Comparison of ENCODE assay signal across 21 cellular contexts in the genomic region with DNA sequence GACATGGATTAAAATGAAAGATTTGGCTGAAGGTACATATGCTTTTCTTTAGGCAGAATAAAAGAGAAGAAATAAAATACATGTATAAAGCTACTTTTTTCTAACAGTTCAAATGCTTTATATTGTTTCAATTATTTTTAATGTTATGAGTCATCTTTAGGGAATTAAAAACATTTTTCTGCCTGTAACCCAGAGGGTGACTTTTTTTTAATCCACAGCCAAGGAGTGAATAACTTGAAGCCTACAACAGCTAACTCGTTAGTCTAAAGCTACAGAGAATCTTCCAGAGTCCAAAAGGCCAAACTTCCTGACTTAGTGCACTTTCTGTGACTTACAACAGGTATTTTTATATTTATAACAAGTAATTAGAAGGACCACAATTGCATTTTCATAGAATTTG.
A peak's percentile ranks its signal among the peaks of the same experiment; 100 is the strongest.
DNase-seq lines count a peak whose midpoint lies in the region; ATAC-seq and TF ChIP-seq lines count a peak whose summit lies in the region.
"Had no signal": no experiment of that assay in that cellular context is flagged by ENCODE, and none has a peak within 500 bp of the region (broad histone marks: within the 10 kb centered on the region; RNA-seq: fewer than 3 reads in every experiment).

No MANE protein-coding gene starts in this region.

- H3K27ac ChIP-seq in upper lobe of left lung, result no peak overlapping the region
- H3K27ac ChIP-seq: body of pancreas, gastroesophageal sphincter, right atrium auricular region, SJCRH30, thyroid gland, VCaP had no signal

- ATAC-seq in GM21619 (IDR thresholded peaks at IDR 0.05; ENCODE audit: unreplicated experiment), result no peak
- no peak for ATAC-seq in upper lobe of left lung (ENCODE audit: low FRiP score in 2 of 2)
- ATAC-seq in activated CD8-positive, alpha-beta memory T cell treated with anti-CD3 and anti-CD28 coated beads, Interleukin-2, amount 10 ng/mL, durations not matched to agents 7 days and 5 days, result no peak
- ATAC-seq: body of pancreas, gastroesophageal sphincter, HCT116 had no signal

- no peak for TF ChIP-seq EP300 in upper lobe of left lung (IDR thresholded peaks at IDR 0.05)

- H3K27ac Mint-ChIP-seq in nephron, result peak overlapping the region in 2 of 3 experiments; percentile 29 to 43
- no peak overlapping the region for H3K27ac Mint-ChIP-seq in activated CD8-positive, alpha-beta memory T cell treated with anti-CD3 and anti-CD28 coated beads, Interleukin-2, amount 10 ng/mL, durations not matched to agents 7 days and 5 days

- DNase-seq in AG09309 (ENCODE audit: low read depth) (peak; percentile 57), LHCN-M2 (ENCODE audit: low read depth) (peak; percentile 65), choroid plexus epithelial cell (ENCODE audit: low read depth) (peak; percentile 64), upper lobe of left lung (no peak), NOMO-1 treated with DMSO at 0.1 percent for 48 hours (lab: John Stamatoyannopoulos, UW; ENCODE audit: unreplicated experiment) (no peak)
- no peak for DNase-seq in activated CD8-positive, alpha-beta memory T cell treated with anti-CD3 and anti-CD28 coated beads, Interleukin-2, amount 10 ng/mL, durations not matched to agents 7 days and 5 days
- DNase-seq: activated effector memory CD4-positive, alpha-beta T cell treated with Interleukin-2 at 50 U/mL for 16 hours; BE2C; body of pancreas; KG1; NCI-H446; SJCRH30; stimulated activated CD4-positive, alpha-beta T cell treated with anti-CD3 and anti-CD28 coated beads, Interleukin-2, amount 100 ng/mL, for 48 hours; thyroid gland had no signal

- TF ChIP-seq POLR2A in upper lobe of left lung (IDR thresholded peaks at IDR 0.05), result no peak

- no peaks in the 10 kb centered on the region for H3K27me3 ChIP-seq in upper lobe of left lung
- H3K27me3 ChIP-seq: BE2C, body of pancreas, gastroesophageal sphincter, right atrium auricular region, SJCRH30, thyroid gland had no signal

- H3K36me3 ChIP-seq in upper lobe of left lung, result no peaks in the 10 kb centered on the region
- H3K36me3 ChIP-seq: BE2C, gastroesophageal sphincter, right atrium auricular region, SJCRH30, thyroid gland had no signal

- H3K9me3 Mint-ChIP-seq in nephron, result no peaks in the 10 kb centered on the region
- H3K9me3 Mint-ChIP-seq in activated CD8-positive, alpha-beta memory T cell treated with anti-CD3 and anti-CD28 coated beads, Interleukin-2, amount 10 ng/mL, durations not matched to agents 7 days and 5 days (ENCODE audit: low read depth), result no peaks in the 10 kb centered on the region

- H3K4me1 ChIP-seq in upper lobe of left lung, result no peaks in the 10 kb centered on the region
- H3K4me1 ChIP-seq: BE2C, body of pancreas, right atrium auricular region, thyroid gland had no signal

- no peaks in the 10 kb centered on the region for H3K36me3 Mint-ChIP-seq in nephron (ENCODE audit: low read depth)
- no peaks in the 10 kb centered on the region for H3K36me3 Mint-ChIP-seq in activated CD8-positive, alpha-beta memory T cell treated with anti-CD3 and anti-CD28 coated beads, Interleukin-2, amount 10 ng/mL, durations not matched to agents 7 days and 5 days

- H3K4me3 ChIP-seq in AG09309 (ENCODE audit: control insufficient read depth, low read depth, low read length), result no peak overlapping the region
- no peak overlapping the region for H3K4me3 ChIP-seq in choroid plexus epithelial cell (ENCODE audit: low read depth, low read length)
- no peak overlapping the region for H3K4me3 ChIP-seq in upper lobe of left lung
- H3K4me3 ChIP-seq: body of pancreas, gastroesophageal sphincter, lung, right atrium auricular region, SJCRH30, thyroid gland had no signal

- no peak for TF ChIP-seq CTCF in AG09309 (IDR thresholded peaks at IDR 0.05; ENCODE audit: control insufficient read depth, insufficient read depth, low read depth, low read length, missing control alignments)
- no peak for TF ChIP-seq CTCF in choroid plexus epithelial cell (conservative IDR thresholded peaks at IDR 0.05; ENCODE audit: low read depth, low read length)
- no peak for TF ChIP-seq CTCF in nephron (IDR thresholded peaks at IDR 0.05; ENCODE audit: unreplicated experiment in 3 of 3)
- TF ChIP-seq CTCF in upper lobe of left lung (IDR thresholded peaks at IDR 0.05), result no peak

- H3K9me3 ChIP-seq in upper lobe of left lung, result no peaks in the 10 kb centered on the region
- H3K9me3 ChIP-seq: BE2C, body of pancreas, gastroesophageal sphincter, right atrium auricular region, SJCRH30, thyroid gland had no signal

- peaks cover 3% of the 10 kb centered on the region for H3K4me1 Mint-ChIP-seq in nephron
- H3K4me1 Mint-ChIP-seq in activated CD8-positive, alpha-beta memory T cell treated with anti-CD3 and anti-CD28 coated beads, Interleukin-2, amount 10 ng/mL, durations not matched to agents 7 days and 5 days, result no peaks in the 10 kb centered on the region

- CTCF ChIA-PET in activated CD8-positive, alpha-beta memory T cell treated with anti-CD3 and anti-CD28 coated beads, Interleukin-2, amount 10 ng/mL, durations not matched to agents 7 days and 5 days (lab: Charles Lee), result no interaction called here

- H3K4me3 Mint-ChIP-seq in nephron, result no peak overlapping the region
- H3K4me3 Mint-ChIP-seq in activated CD8-positive, alpha-beta memory T cell treated with anti-CD3 and anti-CD28 coated beads, Interleukin-2, amount 10 ng/mL, durations not matched to agents 7 days and 5 days, result no peak overlapping the region

- WGBS in upper lobe of left lung, 2 donors, result 57 to 60% methylated on average over 1 of the region's 1 CpG

- peaks cover 4% of the 10 kb centered on the region for H3K27me3 Mint-ChIP-seq in nephron (ENCODE audit: low read depth)
- H3K27me3 Mint-ChIP-seq in activated CD8-positive, alpha-beta memory T cell treated with anti-CD3 and anti-CD28 coated beads, Interleukin-2, amount 10 ng/mL, durations not matched to agents 7 days and 5 days, result no peaks in the 10 kb centered on the region

Comparison
In these comparisons a context has a peak if more than half of its experiments do, and no peak if none do; other contexts are left out.
1. DNase-seq: peak in AG09309 (single experiment), LHCN-M2 (single experiment) and choroid plexus epithelial cell (single experiment); none in upper lobe of left lung (0 of 2), activated CD8-positive, alpha-beta memory T cell treated with anti-CD3 and anti-CD28 coated beads, Interleukin-2, amount 10 ng/mL, durations not matched to agents 7 days and 5 days (single experiment) and NOMO-1 treated with DMSO at 0.1 percent for 48 hours (single experiment).